ENCODE assay signal across 8 cellular contexts in the genomic region with DNA sequence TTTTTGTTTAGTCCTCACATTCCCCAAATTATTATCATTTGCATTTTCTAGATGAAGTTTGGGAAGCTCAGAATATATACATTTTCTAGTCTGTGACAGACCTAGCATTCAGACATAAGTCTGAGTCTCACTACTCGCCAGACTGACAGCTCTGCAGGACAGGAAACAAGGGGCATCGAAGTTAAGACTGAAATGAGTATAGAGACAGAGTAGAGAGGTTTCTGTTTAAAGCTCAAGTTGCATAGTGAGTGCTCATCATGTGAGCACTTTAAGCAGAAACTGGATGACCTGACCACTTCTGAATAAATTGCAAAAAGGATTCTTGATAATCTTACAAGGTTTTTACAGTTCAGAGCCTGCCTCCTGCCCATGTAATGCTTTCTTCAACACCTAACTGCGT.
DNase-seq lines count a peak whose midpoint lies in the region; TF ChIP-seq lines count a peak whose summit lies in the region.

No MANE protein-coding gene starts in this region.

- DNase-seq in NOMO-1 treated with DMSO at 0.1 percent for 48 hours (lab: John Stamatoyannopoulos, UW; ENCODE audit: unreplicated experiment) (peak; percentile 9), NOMO-1 treated with dmso at 0.1 percent for 144 hours (lab: John Stamatoyannopoulos, UW; ENCODE audit: unreplicated experiment) (no peak), HFF-Myc (ENCODE audit: extremely low read depth, low read depth) (no peak), HuH-7 (ENCODE audit: low spot score) (no peak), hepatic stellate cell (ENCODE audit: low spot score) (no peak)
- DNase-seq in effector memory CD4-positive, alpha-beta T cell: no peak

- no peaks in the 10 kb centered on the region for H3F3A ChIP-seq in OCI-LY1 (ENCODE audit: insufficient read depth, low read length)

- H3K36me3 ChIP-seq in OCI-LY1 (ENCODE audit: insufficient read depth, low read length) (no peaks in the 10 kb centered on the region), neuron (ENCODE audit: insufficient read depth, low read length) (no peaks in the 10 kb centered on the region)
- H3K36me3 ChIP-seq in effector memory CD4-positive, alpha-beta T cell (ENCODE audit: control insufficient read depth, insufficient read depth, low read length): no peaks in the 10 kb centered on the region

- H3K4me2 ChIP-seq in OCI-LY1 (ENCODE audit: low read length): peak overlapping the region; percentile 89

- H2AFZ ChIP-seq in OCI-LY1 (ENCODE audit: low read length): no peak overlapping the region
- H2AFZ ChIP-seq in neuron (ENCODE audit: low read depth, low read length): no peak overlapping the region

- H3K9me2 ChIP-seq in OCI-LY1 (ENCODE audit: low read depth, low read length): no peaks in the 10 kb centered on the region

- H3K4me1 ChIP-seq in OCI-LY1 (ENCODE audit: insufficient read depth, low read length, severe bottlenecking) (peaks cover 46% of the 10 kb centered on the region), neuron (ENCODE audit: insufficient read depth, low read length) (peaks cover 18% of the 10 kb centered on the region)
- peaks cover 15% of the 10 kb centered on the region for H3K4me1 ChIP-seq in effector memory CD4-positive, alpha-beta T cell (ENCODE audit: control insufficient read depth, insufficient read depth, low read length, poor library complexity, severe bottlenecking)

- H3K4me3 ChIP-seq in HFF-Myc (replicated peaks; ENCODE audit: low read depth, low read length): peak overlapping the region; percentile 85
- H3K4me3 ChIP-seq in OCI-LY1 (ENCODE audit: low read depth, low read length, poor library complexity, severe bottlenecking): peak overlapping the region; percentile 87
- H3K4me3 ChIP-seq in effector memory CD4-positive, alpha-beta T cell (ENCODE audit: insufficient read depth, low read depth, low read length, poor library complexity, severe bottlenecking): peak overlapping the region; percentile 99
- peak overlapping the region; percentile 92 for H3K4me3 ChIP-seq in neuron (ENCODE audit: low read length)

- peak overlapping the region; percentile 79 for H3K27ac ChIP-seq in OCI-LY1 (ENCODE audit: low read depth, low read length, poor library complexity, severe bottlenecking)
- peak overlapping the region; percentile 99 for H3K27ac ChIP-seq in effector memory CD4-positive, alpha-beta T cell (ENCODE audit: insufficient read depth, low read length, poor library complexity, severe bottlenecking)

- TF ChIP-seq CTCF in HFF-Myc (IDR thresholded peaks at IDR 0.05; ENCODE audit: low read depth, low read length, missing control alignments) (no peak), OCI-LY1 (IDR thresholded peaks at IDR 0.05; ENCODE audit: low read length) (no peak)

- no peaks in the 10 kb centered on the region for H3K27me3 ChIP-seq in OCI-LY1 (ENCODE audit: insufficient read depth, low read length)
- no peaks in the 10 kb centered on the region for H3K27me3 ChIP-seq in effector memory CD4-positive, alpha-beta T cell (replicated peaks; ENCODE audit: control insufficient read depth, insufficient read depth, low read length, poor library complexity, severe bottlenecking)
- H3K27me3 ChIP-seq in neuron (ENCODE audit: insufficient read depth, low read length): no peaks in the 10 kb centered on the region

- peaks cover 72% of the 10 kb centered on the region for H3K79me2 ChIP-seq in OCI-LY1 (ENCODE audit: insufficient read depth, low read length)

- no peaks in the 10 kb centered on the region for H3K9me3 ChIP-seq in OCI-LY1 (ENCODE audit: low read length)
- no peaks in the 10 kb centered on the region for H3K9me3 ChIP-seq in effector memory CD4-positive, alpha-beta T cell (ENCODE audit: control insufficient read depth, low read length)
- no peaks in the 10 kb centered on the region for H3K9me3 ChIP-seq in neuron (ENCODE audit: low read length)

- H3K9ac ChIP-seq in OCI-LY1 (ENCODE audit: low read length): peak overlapping the region; percentile 92

- no peaks in the 10 kb centered on the region for H4K20me1 ChIP-seq in OCI-LY1 (ENCODE audit: insufficient read depth, low read length)
